Comparison of ENCODE assay signal across 11 cellular contexts in the genomic region with DNA sequence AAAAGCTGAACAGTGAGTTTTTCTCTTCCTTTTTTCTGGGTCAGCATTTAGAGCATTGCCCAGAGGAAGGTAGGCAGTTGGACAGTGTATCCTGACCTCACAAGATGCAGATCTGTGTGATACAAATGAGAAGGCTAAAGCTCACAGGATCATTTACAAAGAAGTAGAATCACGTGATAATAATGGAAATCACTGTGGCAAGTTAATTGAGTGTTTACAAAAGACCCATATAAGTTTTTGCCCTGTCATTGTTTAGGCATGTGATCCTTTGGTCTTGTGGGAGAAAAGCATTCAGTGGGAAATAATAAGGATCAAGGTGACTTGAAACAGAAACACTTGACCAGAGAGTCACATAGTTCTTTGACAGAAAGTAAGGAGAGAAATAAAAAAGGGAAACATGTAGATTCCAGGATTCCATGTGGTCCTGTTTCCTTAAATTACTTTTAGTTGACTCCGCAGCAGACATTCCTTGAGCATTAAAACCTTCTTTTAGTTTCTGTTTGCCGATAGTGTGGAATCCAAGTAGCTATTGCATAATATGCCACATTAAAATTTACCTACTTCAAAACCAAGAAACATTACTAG.
DNase-seq lines count a peak whose midpoint lies in the region; ATAC-seq, FAIRE-seq and TF ChIP-seq lines count a peak whose summit lies in the region.
"Had no signal": no experiment of that assay in that cellular context is flagged by ENCODE, and none has a peak within 500 bp of the region (broad histone marks: within the 10 kb centered on the region; RNA-seq: fewer than 3 reads in every experiment).

No MANE protein-coding gene starts in this region.

- H3K4me3 Mint-ChIP-seq in progenitor cell of endocrine pancreas (ENCODE audit: low read depth) = no peak overlapping the region
- H3K4me3 Mint-ChIP-seq in T-helper 2 cell treated with Interferon-gamma antibody and Interleukin-4, amounts not matched to agents 5 μg/mL and 100 μg/mL, for 36 hours = no peak overlapping the region

- no peak for FAIRE-seq in RCC 7860 (lab: Jason Lieb, UNC)

- ATAC-seq in HG02885 (IDR thresholded peaks at IDR 0.05; ENCODE audit: poor library complexity, unreplicated experiment) (no peak), HG03378 (IDR thresholded peaks at IDR 0.05; ENCODE audit: unreplicated experiment) (no peak)

- no peak for TF ChIP-seq CTCF in progenitor cell of endocrine pancreas (IDR thresholded peaks at IDR 0.05; ENCODE audit: unreplicated experiment)

- H3K36me3 Mint-ChIP-seq in progenitor cell of endocrine pancreas (ENCODE audit: insufficient read depth) = peaks cover 28% of the 10 kb centered on the region
- peaks cover 22% of the 10 kb centered on the region for H3K36me3 Mint-ChIP-seq in T-helper 2 cell treated with Interferon-gamma antibody and Interleukin-4, amounts not matched to agents 5 μg/mL and 100 μg/mL, for 36 hours (ENCODE audit: low read depth)

- H3K9me3 Mint-ChIP-seq in progenitor cell of endocrine pancreas (ENCODE audit: low read depth) = no peaks in the 10 kb centered on the region
- H3K9me3 Mint-ChIP-seq in T-helper 2 cell treated with Interferon-gamma antibody and Interleukin-4, amounts not matched to agents 5 μg/mL and 100 μg/mL, for 36 hours = no peaks in the 10 kb centered on the region

- no peaks in the 10 kb centered on the region for H3K27me3 Mint-ChIP-seq in progenitor cell of endocrine pancreas
- no peaks in the 10 kb centered on the region for H3K27me3 Mint-ChIP-seq in T-helper 2 cell treated with Interferon-gamma antibody and Interleukin-4, amounts not matched to agents 5 μg/mL and 100 μg/mL, for 36 hours (ENCODE audit: low read depth)

- peaks cover 12% of the 10 kb centered on the region for H3K4me1 Mint-ChIP-seq in progenitor cell of endocrine pancreas (ENCODE audit: low read depth)
- H3K4me1 Mint-ChIP-seq in T-helper 2 cell treated with Interferon-gamma antibody and Interleukin-4, amounts not matched to agents 5 μg/mL and 100 μg/mL, for 36 hours (ENCODE audit: low read depth) = no peaks in the 10 kb centered on the region

- H3K27ac Mint-ChIP-seq in progenitor cell of endocrine pancreas = peak overlapping the region; percentile 17
- H3K27ac Mint-ChIP-seq in T-helper 2 cell treated with Interferon-gamma antibody and Interleukin-4, amounts not matched to agents 5 μg/mL and 100 μg/mL, for 36 hours = no peak overlapping the region

- peak; percentile 78 for DNase-seq in AG20443 (ENCODE audit: low spot score)
- DNase-seq in RCC 7860 (ENCODE audit: low spot score) = peak; percentile 23
- peak; percentile 84 for DNase-seq in fibroblast of gingiva (ENCODE audit: low read depth)
- no peak for DNase-seq in progenitor cell of endocrine pancreas (ENCODE audit: low spot score, unreplicated experiment)
- DNase-seq in iPS-NIHi7 (ENCODE audit: extremely low spot score) = no peak
- no peak for DNase-seq in T-helper 2 cell treated with Interferon-gamma antibody and Interleukin-4, amounts not matched to agents 5 μg/mL and 100 μg/mL, for 36 hours (ENCODE audit: low spot score)
- DNase-seq: DMS53; SHP77; stimulated activated naive CD4-positive, alpha-beta T cell treated with Interleukin-2 at 50 U/mL for 16 hours had no signal

Comparison
In these comparisons a context has a peak if more than half of its experiments do, and no peak if none do; other contexts are left out.
1. DNase-seq: peak in AG20443 (single experiment), RCC 7860 (single experiment) and fibroblast of gingiva (single experiment); none in progenitor cell of endocrine pancreas (single experiment), iPS-NIHi7 (single experiment) and T-helper 2 cell treated with Interferon-gamma antibody and Interleukin-4, amounts not matched to agents 5 μg/mL and 100 μg/mL, for 36 hours (single experiment).